20 cellular contexts compared by ENCODE assay signal in genomic region chr4:97072666-97073065, GRCh38.
DNase-seq lines count a peak whose midpoint lies in the region; ATAC-seq and TF ChIP-seq lines count a peak whose summit lies in the region.
"Had no signal": no experiment of that assay in that cellular context is flagged by ENCODE, and none has a peak within 500 bp of the region (broad histone marks: within the 10 kb centered on the region; RNA-seq: fewer than 3 reads in every experiment).

No MANE protein-coding gene starts in this region.

- no peak for TF ChIP-seq CTCF in Loucy (conservative IDR thresholded peaks at IDR 0.05; ENCODE audit: low read length)
- no peak for TF ChIP-seq CTCF in WERI-Rb-1 (IDR thresholded peaks at IDR 0.05; ENCODE audit: low read depth, low read length)
- TF ChIP-seq CTCF in retinal pigment epithelial cell (conservative IDR thresholded peaks at IDR 0.05; ENCODE audit: low read depth, low read length) = no peak
- TF ChIP-seq CTCF in osteocyte (IDR thresholded peaks at IDR 0.05) = no peak

- peak overlapping the region; percentile 19 for H3K4me2 ChIP-seq in Loucy (ENCODE audit: low read depth, low read length, poor library complexity, severe bottlenecking)
- H3K4me2 ChIP-seq: BLaER1 had no signal

- H3F3A ChIP-seq in Loucy (ENCODE audit: low read depth) = no peaks in the 10 kb centered on the region

- H3K4me3 Mint-ChIP-seq in osteocyte (ENCODE audit: unreplicated experiment) = no peak overlapping the region
- H3K4me3 Mint-ChIP-seq: B cell; CD4-positive, CD25-positive, alpha-beta regulatory T cell; CD8-positive, alpha-beta memory T cell; HFFc6 had no signal

- intact Hi-C loops in left colon (cut with DNase I, micrococcal nuclease) = no loop called here

- no peaks in the 10 kb centered on the region for H3K9me2 ChIP-seq in Loucy (replicated peaks; ENCODE audit: low read depth, low read length)

- no peak for ATAC-seq in GM21360 (IDR thresholded peaks at IDR 0.05; ENCODE audit: unreplicated experiment)
- no peak for ATAC-seq in left colon

- H3K36me3 ChIP-seq in Loucy (ENCODE audit: insufficient read depth, low read length) (no peaks in the 10 kb centered on the region), WERI-Rb-1 (no peaks in the 10 kb centered on the region)
- H3K36me3 ChIP-seq: BLaER1, HAP-1 had no signal

- no peak overlapping the region for H2AFZ ChIP-seq in Loucy (ENCODE audit: low read length)

- H3K9me3 ChIP-seq in Loucy (ENCODE audit: insufficient read depth, low read depth, low read length) (no peaks in the 10 kb centered on the region), WERI-Rb-1 (ENCODE audit: severe bottlenecking) (no peaks in the 10 kb centered on the region)
- H3K9me3 ChIP-seq: BLaER1, HAP-1 had no signal

- no peak overlapping the region for H3K27ac ChIP-seq in WERI-Rb-1
- H3K27ac ChIP-seq: 22Rv1, BLaER1, C4-2B had no signal

- no peaks in the 10 kb centered on the region for H3K79me2 ChIP-seq in Loucy (ENCODE audit: insufficient read depth, low read length)

- no peaks in the 10 kb centered on the region for H3K27me3 Mint-ChIP-seq in osteocyte (ENCODE audit: unreplicated experiment)
- H3K27me3 Mint-ChIP-seq: B cell; CD4-positive, CD25-positive, alpha-beta regulatory T cell; CD8-positive, alpha-beta memory T cell had no signal

- H3K27me3 ChIP-seq in Loucy (ENCODE audit: insufficient read depth, low read length, poor library complexity, severe bottlenecking) = peaks cover 61% of the 10 kb centered on the region
- no peaks in the 10 kb centered on the region for H3K27me3 ChIP-seq in WERI-Rb-1 (ENCODE audit: insufficient read depth, low read depth, severe bottlenecking)
- H3K27me3 ChIP-seq: BLaER1 had no signal

- peak; percentile 72 for DNase-seq in D341Med (ENCODE audit: low spot score)
- DNase-seq in WERI-Rb-1 = peak; percentile 87
- DNase-seq in retinal pigment epithelial cell (ENCODE audit: low read depth) = peak; percentile 46
- DNase-seq in osteocyte (ENCODE audit: extremely low spot score, unreplicated experiment) = no peak
- no peak for DNase-seq in left colon
- DNase-seq: CD4-positive, CD25-positive, alpha-beta regulatory T cell; CD8-positive, alpha-beta memory T cell; DMS153; EL; GDM1; GOT3; HFFc6 had no signal

- H3K9ac ChIP-seq in Loucy (ENCODE audit: low read depth, low read length, poor library complexity, severe bottlenecking) = no peak overlapping the region
- H3K9ac ChIP-seq: BLaER1 had no signal

- H3K4me1 ChIP-seq in Loucy (ENCODE audit: insufficient read depth, low read length, poor library complexity, severe bottlenecking) = no peaks in the 10 kb centered on the region
- H3K4me1 ChIP-seq: HAP-1 had no signal

- H3K9me3 Mint-ChIP-seq in osteocyte (ENCODE audit: unreplicated experiment) = no peaks in the 10 kb centered on the region

- H3K4me1 Mint-ChIP-seq in osteocyte (ENCODE audit: unreplicated experiment) = no peaks in the 10 kb centered on the region
- H3K4me1 Mint-ChIP-seq: B cell; CD4-positive, CD25-positive, alpha-beta regulatory T cell; CD8-positive, alpha-beta memory T cell had no signal

- no peaks in the 10 kb centered on the region for H3K36me3 Mint-ChIP-seq in osteocyte (ENCODE audit: unreplicated experiment)
- H3K36me3 Mint-ChIP-seq: CD4-positive, CD25-positive, alpha-beta regulatory T cell; CD8-positive, alpha-beta memory T cell had no signal

- H3K27ac Mint-ChIP-seq in osteocyte (ENCODE audit: unreplicated experiment) = no peak overlapping the region
- H3K27ac Mint-ChIP-seq: B cell; CD4-positive, CD25-positive, alpha-beta regulatory T cell; CD8-positive, alpha-beta memory T cell; HFFc6 had no signal

- H3K4me3 ChIP-seq in Loucy (ENCODE audit: low read length, poor library complexity, severe bottlenecking) = no peak overlapping the region
- H3K4me3 ChIP-seq in WERI-Rb-1 (ENCODE audit: low read depth, low read length) = no peak overlapping the region
- no peak overlapping the region for H3K4me3 ChIP-seq in retinal pigment epithelial cell (ENCODE audit: low read length)
- H3K4me3 ChIP-seq: BLaER1, GM12878, HAP-1 had no signal

- H4K20me1 ChIP-seq in Loucy (ENCODE audit: insufficient read depth, low read length, poor library complexity, severe bottlenecking) = no peaks in the 10 kb centered on the region
- H4K20me1 ChIP-seq: BLaER1 had no signal

Comparison
In these comparisons a context has a peak if more than half of its experiments do, and no peak if none do; other contexts are left out.
1. DNase-seq: peak in D341Med (single experiment), WERI-Rb-1 (single experiment) and retinal pigment epithelial cell (single experiment); none in osteocyte (single experiment) and left colon (0 of 2).